In the genomic region with DNA sequence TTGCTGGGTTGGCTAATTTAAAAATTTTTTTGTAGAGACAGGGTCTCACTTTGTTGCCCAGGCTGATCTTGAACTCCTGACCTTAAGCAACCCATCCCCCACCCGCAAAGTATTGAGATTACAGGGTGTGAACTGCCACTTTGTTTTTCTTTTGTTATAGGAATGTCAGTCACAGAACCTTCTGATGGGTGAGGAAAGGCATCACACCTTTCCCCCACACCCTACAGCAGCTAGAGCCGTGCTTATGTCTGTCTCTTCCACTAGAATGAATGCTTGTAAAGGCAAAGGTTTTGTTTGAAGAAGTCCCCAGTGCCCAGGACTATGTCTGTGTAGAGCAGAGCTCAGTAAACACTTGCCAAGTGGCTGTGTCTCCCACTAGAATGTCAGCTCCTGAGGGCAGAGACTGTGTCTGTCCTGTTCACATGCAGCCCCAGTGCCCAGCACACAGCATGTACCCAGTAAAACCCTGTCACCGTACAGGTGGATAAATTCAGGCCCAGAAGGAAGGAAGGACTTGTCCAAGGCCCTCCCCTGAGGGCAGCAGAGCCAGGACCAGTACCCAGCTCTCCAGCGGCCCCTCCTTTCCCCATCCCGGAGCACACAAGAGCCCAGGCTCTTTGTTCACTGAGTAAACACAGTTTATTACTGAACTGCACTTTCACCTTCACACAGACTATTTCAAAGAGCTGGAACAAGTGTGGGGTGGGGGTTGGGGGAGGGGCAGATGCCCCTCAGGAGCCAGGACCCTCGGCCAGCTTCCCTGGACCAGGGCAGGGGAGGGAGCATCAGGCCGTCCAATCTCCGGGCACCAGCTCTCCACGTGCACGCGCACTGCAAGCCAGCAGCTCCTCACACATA, we compare ENCODE assay signal across 1 cellular context.
TF ChIP-seq lines count a peak whose summit lies in the region.

No MANE protein-coding gene starts in this region.

TF ChIP-seq in IMR-90, 13 proteins besides CTCF, POLR2A, EP300 and RAD21:
- no peak for TF ChIP-seq MXI1 (IDR thresholded peaks at IDR 0.05; ENCODE audit: borderline replicate concordance, low read depth, low read length)
- TF ChIP-seq RFX5 (IDR thresholded peaks at IDR 0.05; ENCODE audit: low read depth, low read length) = no peak
- TF ChIP-seq FOS (IDR thresholded peaks at IDR 0.05; ENCODE audit: low read depth, low read length) = no peak
- TF ChIP-seq, protein P1, sequence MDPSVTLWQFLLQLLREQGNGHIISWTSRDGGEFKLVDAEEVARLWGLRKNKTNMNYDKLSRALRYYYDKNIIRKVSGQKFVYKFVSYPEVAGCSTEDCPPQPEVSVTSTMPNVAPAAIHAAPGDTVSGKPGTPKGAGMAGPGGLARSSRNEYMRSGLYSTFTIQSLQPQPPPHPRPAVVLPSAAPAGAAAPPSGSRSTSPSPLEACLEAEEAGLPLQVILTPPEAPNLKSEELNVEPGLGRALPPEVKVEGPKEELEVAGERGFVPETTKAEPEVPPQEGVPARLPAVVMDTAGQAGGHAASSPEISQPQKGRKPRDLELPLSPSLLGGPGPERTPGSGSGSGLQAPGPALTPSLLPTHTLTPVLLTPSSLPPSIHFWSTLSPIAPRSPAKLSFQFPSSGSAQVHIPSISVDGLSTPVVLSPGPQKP (IDR thresholded peaks at IDR 0.05; ENCODE audit: borderline replicate concordance, low read depth, low read length) = no peak
- TF ChIP-seq MAFK (IDR thresholded peaks at IDR 0.05; ENCODE audit: low read depth, low read length) = no peak
- TF ChIP-seq CEBPB (IDR thresholded peaks at IDR 0.05; ENCODE audit: low read depth, low read length) = no peak
- TF ChIP-seq BHLHE40 (IDR thresholded peaks at IDR 0.05; ENCODE audit: low read depth, low read length) = no peak
- no peak for TF ChIP-seq RCOR1 (IDR thresholded peaks at IDR 0.05; ENCODE audit: insufficient replicate concordance, low read length)
- no peak for TF ChIP-seq CHD1 (IDR thresholded peaks at IDR 0.05; ENCODE audit: low read depth, low read length)
- TF ChIP-seq, protein P2, sequence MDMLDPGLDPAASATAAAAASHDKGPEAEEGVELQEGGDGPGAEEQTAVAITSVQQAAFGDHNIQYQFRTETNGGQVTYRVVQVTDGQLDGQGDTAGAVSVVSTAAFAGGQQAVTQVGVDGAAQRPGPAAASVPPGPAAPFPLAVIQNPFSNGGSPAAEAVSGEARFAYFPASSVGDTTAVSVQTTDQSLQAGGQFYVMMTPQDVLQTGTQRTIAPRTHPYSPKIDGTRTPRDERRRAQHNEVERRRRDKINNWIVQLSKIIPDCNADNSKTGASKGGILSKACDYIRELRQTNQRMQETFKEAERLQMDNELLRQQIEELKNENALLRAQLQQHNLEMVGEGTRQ (IDR thresholded peaks at IDR 0.05; ENCODE audit: low read depth, low read length) = no peak
- no peak for TF ChIP-seq NFE2L2 (IDR thresholded peaks at IDR 0.05; ENCODE audit: low read depth, low read length)
- TF ChIP-seq MAZ (IDR thresholded peaks at IDR 0.05; ENCODE audit: borderline replicate concordance, low read depth, low read length) = no peak
- TF ChIP-seq SMC3 (IDR thresholded peaks at IDR 0.05; ENCODE audit: low read depth, low read length) = no peak
